ENCODE assay signal across 9 cellular contexts in the genomic region with DNA sequence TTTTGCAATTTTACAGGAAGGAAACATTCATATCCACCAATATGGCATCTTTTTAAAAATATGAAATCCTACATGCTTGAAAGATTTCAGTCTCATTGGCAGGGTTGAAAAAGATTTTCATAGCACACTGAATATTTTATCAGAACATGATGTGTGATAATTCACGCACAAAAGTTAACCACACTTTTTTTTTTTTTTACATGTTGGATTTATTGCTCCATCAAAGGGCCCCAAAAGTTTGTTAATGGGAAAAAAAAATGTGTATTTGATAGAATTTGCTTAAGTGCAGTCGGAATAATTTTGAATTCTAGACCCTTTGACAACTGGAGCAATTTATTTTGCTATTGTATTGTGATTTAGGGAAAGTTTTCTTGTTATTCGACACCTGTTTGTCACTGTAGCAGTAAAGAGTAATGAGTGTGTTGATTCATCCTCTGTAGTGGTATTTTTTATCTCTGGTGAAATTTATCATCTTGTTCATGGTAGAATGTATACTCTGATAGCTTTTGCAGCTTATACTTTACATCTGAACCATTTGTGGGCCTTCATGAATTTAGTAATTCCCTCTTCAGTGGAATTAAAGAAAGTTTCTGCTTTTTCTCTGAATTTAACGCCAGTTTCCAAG. TPM values are rescaled to one million over a fixed set of nuclear protein-coding genes. Genes with fewer than 3 reads are reported as not detected.
DNase-seq lines count a peak whose midpoint lies in the region; ATAC-seq and TF ChIP-seq lines count a peak whose summit lies in the region.
"Had no signal": no experiment of that assay in that cellular context is flagged by ENCODE, and none has a peak within 500 bp of the region (broad histone marks: within the 10 kb centered on the region; RNA-seq: fewer than 3 reads in every experiment).

No MANE protein-coding gene starts in this region.

- DNase-seq in SK-N-MC (ENCODE audit: low read depth, low spot score) (no peak), esophagus squamous epithelium (lab: John Stamatoyannopoulos, UW) (no peak), retinal pigment epithelial cell (ENCODE audit: low read depth) (no peak), NOMO-1 treated with DMSO at 0.1 percent for 48 hours (lab: John Stamatoyannopoulos, UW; ENCODE audit: unreplicated experiment) (no peak), NCI-H1092 treated with DMSO at 0.1 percent for 48 hours (lab: John Stamatoyannopoulos, UW) (no peak), kidney glomerular epithelial cell (lab: John Stamatoyannopoulos, UW) (no peak)
- DNase-seq: activated CD4-positive, alpha-beta T cell treated with anti-CD3 and anti-CD28 coated beads for 48 hours had no signal

- H3K27me3 ChIP-seq in esophagus squamous epithelium, result peaks cover 0 to 7% (median 0%) of the 10 kb centered on the region in 4 donors

- H3K9me3 ChIP-seq in SK-N-MC (ENCODE audit: low read depth, low read length) (peaks cover 3% of the 10 kb centered on the region; the same call in 1 of the 2 replicates), esophagus squamous epithelium (no peaks in the 10 kb centered on the region)

- H3K36me3 ChIP-seq in SK-N-MC (ENCODE audit: insufficient read depth, low read length) (peaks cover 11% of the 10 kb centered on the region; the same call in 1 of the 2 replicates), esophagus squamous epithelium (no peaks in the 10 kb centered on the region)

- no peak for ATAC-seq in HG02973 (IDR thresholded peaks at IDR 0.05; ENCODE audit: unreplicated experiment)

- H3K9ac ChIP-seq in SK-N-MC (ENCODE audit: insufficient read length), result peak overlapping the region; percentile 73

- TF ChIP-seq POLR2A in esophagus squamous epithelium (IDR thresholded peaks at IDR 0.05), result no peak

- H3K4me3 ChIP-seq in GM08714 (ENCODE audit: low read length) (peak overlapping the region; percentile 61; the same call in 1 of the 2 replicates), SK-N-MC (peak overlapping the region; percentile 83), esophagus squamous epithelium (peak overlapping the region in 3 of 4 donors; percentile 48 to 76 (median 60)), retinal pigment epithelial cell (ENCODE audit: low read length) (peak overlapping the region; percentile 74)

- intact Hi-C loops in esophagus squamous epithelium (cut with DNase I), result loop anchor here (10.0 kb wide), 1 partner anchor 59 kb away; no protein-coding TSS in a partner anchor

- peaks cover 4 to 38% (median 22%) of the 10 kb centered on the region in 3 donors for H3K4me1 ChIP-seq in esophagus squamous epithelium

- H3K27ac ChIP-seq in SK-N-MC, result no peak overlapping the region
- H3K27ac ChIP-seq in esophagus squamous epithelium, result peak overlapping the region in 2 of 4 donors; percentile 53 to 91

- WGBS in esophagus squamous epithelium, 2 donors, result 61% methylated on average over 4 of the region's 4 CpGs

- no peak for TF ChIP-seq CTCF in esophagus squamous epithelium (IDR thresholded peaks at IDR 0.05)
- TF ChIP-seq CTCF in retinal pigment epithelial cell (conservative IDR thresholded peaks at IDR 0.05; ENCODE audit: low read depth, low read length), result no peak

RNA-seq across cellular contexts. Expression of a gene that starts 1.1 kb away (rescaled TPM):
- total RNA-seq in esophagus squamous epithelium, result 10 to 100 TPM in 2 of 4 donors, 1 to 10 TPM in 2; 3.0 to 22.9 (median 9.4) TPM
